8 cellular contexts compared by ENCODE assay signal in genomic region chr4:94207469-94208224, GRCh38. TPM values are rescaled to one million over a fixed set of nuclear protein-coding genes. Genes with fewer than 3 reads are reported as not detected.
DNase-seq lines count a peak whose midpoint lies in the region; TF ChIP-seq lines count a peak whose summit lies in the region.

Gene SMARCAD1, plus strand, starts transcription at chr4:94207865. Its CDS starts 530 bp downstream, at chr4:94208395.

- peak within 1 kb of the TSS; percentile 75 for H3K4me3 ChIP-seq in HFF-Myc (replicated peaks; ENCODE audit: low read depth, low read length)

- peaks cover 32% of the 10 kb centered on the region for H3K4me1 Mint-ChIP-seq in activated naive CD4-positive, alpha-beta T cell treated with anti-CD3 and anti-CD28 coated beads for 36 hours (ENCODE audit: low read depth)

- no peak for TF ChIP-seq CTCF in HFF-Myc (IDR thresholded peaks at IDR 0.05; ENCODE audit: low read depth, low read length, missing control alignments)

- no peaks in the 10 kb centered on the region for H3K9me3 Mint-ChIP-seq in activated naive CD4-positive, alpha-beta T cell treated with anti-CD3 and anti-CD28 coated beads for 36 hours

- peak; percentile 92 for DNase-seq in GM03348 (ENCODE audit: low spot score)
- peak; percentile 86 for DNase-seq in HFF-Myc (ENCODE audit: extremely low read depth, low read depth)
- peak; percentile 96 for DNase-seq in NAMALWA (ENCODE audit: low spot score)
- peak; percentile 95 for DNase-seq in SK-N-DZ (ENCODE audit: low spot score)
- peak; percentile 95 for DNase-seq in activated naive CD4-positive, alpha-beta T cell treated with anti-CD3 and anti-CD28 coated beads for 36 hours
- peak; percentile 81 for DNase-seq in germinal center (ENCODE audit: low spot score)
- DNase-seq in non-pigmented ciliary epithelial cell (ENCODE audit: low read depth) = peak; percentile 72
- peak; percentile 96 for DNase-seq in superior temporal gyrus (ENCODE audit: extremely low spot score)

- H3K4me3 Mint-ChIP-seq in activated naive CD4-positive, alpha-beta T cell treated with anti-CD3 and anti-CD28 coated beads for 36 hours = peak within 1 kb of the TSS; percentile 88

- H3K27ac Mint-ChIP-seq in activated naive CD4-positive, alpha-beta T cell treated with anti-CD3 and anti-CD28 coated beads for 36 hours = peak within 1 kb of the TSS; percentile 97

- no peaks in the 10 kb centered on the region for H3K27me3 Mint-ChIP-seq in activated naive CD4-positive, alpha-beta T cell treated with anti-CD3 and anti-CD28 coated beads for 36 hours (ENCODE audit: low read depth)

- intact Hi-C loops in activated naive CD4-positive, alpha-beta T cell treated with anti-CD3 and anti-CD28 coated beads for 36 hours (cut with micrococcal nuclease) = loop anchor here (1.0 to 2.0 kb wide), 2 partner anchors 131 to 244 kb away; partner anchors contain the start of gene PDLIM5

- H3K36me3 Mint-ChIP-seq in activated naive CD4-positive, alpha-beta T cell treated with anti-CD3 and anti-CD28 coated beads for 36 hours (ENCODE audit: low read depth) = peaks cover 25% of the 10 kb centered on the region

- CTCF ChIA-PET in activated naive CD4-positive, alpha-beta T cell treated with anti-CD3 and anti-CD28 coated beads for 36 hours (lab: Charles Lee) = no interaction called here

RNA-seq across cellular contexts. Expression of gene SMARCAD1, which starts in this region (rescaled TPM):
- polyA plus RNA-seq in SK-N-DZ (2014; cell fraction: cytosol; rRNA removed) = 53.7 and 57.2 TPM in 2 replicates
- polyA plus RNA-seq in SK-N-DZ (2014; cell fraction: nucleus; rRNA removed) = 100 and 104 TPM in 2 replicates
- 10 to 100 TPM; 20.4 to 20.7 TPM for total RNA-seq in activated naive CD4-positive, alpha-beta T cell treated with anti-CD3 and anti-CD28 coated beads for 36 hours

Comparison
In these comparisons a context has a peak if more than half of its experiments do, and no peak if none do; other contexts are left out.
1. Peak in every context shown above with its lines: DNase-seq and H3K4me3 ChIP-seq.